Comparison of ENCODE assay signal across 8 cellular contexts in genomic region chr1:181126871-181127587, GRCh38. TPM values are rescaled to one million over a fixed set of nuclear protein-coding genes. Genes with fewer than 3 reads are reported as not detected.
DNase-seq lines count a peak whose midpoint lies in the region; ATAC-seq and TF ChIP-seq lines count a peak whose summit lies in the region.

No MANE protein-coding gene starts in this region.

- DNase-seq in COLO668 (lab: John Stamatoyannopoulos, UW; ENCODE audit: unreplicated experiment) (peak; percentile 98), M059J (ENCODE audit: low read depth) (peak; percentile 30), NCI-H748 treated with DMSO at 0.1 percent for 48 hours (lab: John Stamatoyannopoulos, UW) (peak; percentile 56), left ventricle myocardium superior (peak; percentile 59)
- DNase-seq in stimulated activated CD4-positive, alpha-beta T cell treated with anti-CD3 and anti-CD28 coated beads, Interleukin-4, amount 100 ng/mL, for 4 hours, result no peak

- no peaks in the 10 kb centered on the region for H3K9me3 ChIP-seq in gastroesophageal sphincter

- 46 to 48% methylated on average over 2 to 6 of the region's 10 CpGs for WGBS in gastroesophageal sphincter (ENCODE audit: low coverage in 1 of 2), 2 donors

- H3K4me1 ChIP-seq in gastroesophageal sphincter, result peaks cover 0 to 33% (median 4%) of the 10 kb centered on the region in 3 donors

- ATAC-seq in left ventricle myocardium superior (peak; percentile 13), GM21737 (IDR thresholded peaks at IDR 0.05; ENCODE audit: unreplicated experiment) (no peak), HG02938 (IDR thresholded peaks at IDR 0.05; ENCODE audit: unreplicated experiment) (no peak), gastroesophageal sphincter (no peak)

- no peak for TF ChIP-seq EP300 in gastroesophageal sphincter (IDR thresholded peaks at IDR 0.05)

- intact Hi-C loops in left ventricle myocardium superior (cut with micrococcal nuclease), result no loop called here

- no peak overlapping the region for H3K4me3 ChIP-seq in gastroesophageal sphincter

- H3K27ac ChIP-seq in gastroesophageal sphincter, result no peak overlapping the region

- no peaks in the 10 kb centered on the region for H3K27me3 ChIP-seq in gastroesophageal sphincter

- H3K36me3 ChIP-seq in gastroesophageal sphincter, result no peaks in the 10 kb centered on the region

- TF ChIP-seq CTCF in gastroesophageal sphincter (IDR thresholded peaks at IDR 0.05), result no peak

- no peak for TF ChIP-seq POLR2A in gastroesophageal sphincter (IDR thresholded peaks at IDR 0.05)

RNA-seq across cellular contexts. Expression of gene IER5, which starts 38.5 kb away (rescaled TPM):
- total RNA-seq in M059J (2014; rRNA removed; shearing (Covaris generic)), result 25.6 and 28.0 TPM in 2 replicates
- total RNA-seq in left ventricle myocardium superior, result 15.9 TPM
- 10 to 100 TPM; 10.7 to 16.7 (median 14.9) TPM for total RNA-seq in gastroesophageal sphincter

Comparison
In these comparisons a context has a peak if more than half of its experiments do, and no peak if none do; other contexts are left out.
1. DNase-seq: peak in COLO668 (single experiment), M059J (single experiment), NCI-H748 treated with DMSO at 0.1 percent for 48 hours (single experiment) and left ventricle myocardium superior (single experiment); none in stimulated activated CD4-positive, alpha-beta T cell treated with anti-CD3 and anti-CD28 coated beads, Interleukin-4, amount 100 ng/mL, for 4 hours (0 of 2).